ENCODE assay signal across 1 cellular context in the genomic region with DNA sequence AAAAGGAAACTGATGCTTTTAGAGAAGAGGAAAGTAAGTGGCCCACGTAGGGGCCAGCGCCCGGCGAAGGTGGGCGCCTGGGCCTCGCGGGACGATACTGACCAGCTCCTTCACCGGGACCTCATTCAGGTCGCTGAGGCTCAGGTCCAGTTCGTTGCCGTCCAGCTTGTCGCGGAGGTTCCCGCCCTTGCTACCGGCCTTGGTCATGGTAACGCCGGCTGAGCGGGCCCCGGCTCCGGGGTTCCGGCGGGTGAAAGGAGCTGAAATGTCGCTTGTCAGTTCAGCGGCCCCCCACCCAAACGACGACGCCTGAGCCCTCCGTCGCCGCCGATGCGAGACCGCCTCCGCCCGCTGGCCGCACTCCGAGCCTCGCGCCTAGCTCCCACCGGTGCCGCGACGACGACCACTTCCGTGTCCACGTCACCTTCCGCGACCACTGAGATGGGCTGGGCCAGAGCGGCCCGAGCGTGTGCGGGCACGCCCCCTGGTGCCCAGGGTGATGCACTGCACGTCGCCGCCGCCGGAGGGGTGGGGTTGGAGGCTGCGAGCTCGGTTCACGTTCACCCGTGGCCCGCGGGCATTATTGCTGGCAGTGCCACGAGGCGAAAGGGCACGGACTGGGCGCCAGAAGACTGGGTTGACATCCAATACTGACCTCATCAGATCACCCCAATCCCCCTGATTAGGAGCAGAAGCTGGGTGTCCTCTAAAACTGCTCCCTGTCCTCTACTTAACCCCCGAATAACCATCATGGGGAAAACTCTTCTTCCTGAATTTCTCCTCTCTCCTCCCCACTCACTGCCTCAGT.
TF ChIP-seq lines count a peak whose summit lies in the region.

TSS of gene LRRC59 (minus strand) at position 413 of the 808 bp plus-strand sequence. CDS start at position 207, 206 bp downstream.

TF ChIP-seq in HepG2, 621 proteins besides CTCF, POLR2A, EP300 and RAD21 (continued from another document and continues in another):
- TF ChIP-seq, protein P1, sequence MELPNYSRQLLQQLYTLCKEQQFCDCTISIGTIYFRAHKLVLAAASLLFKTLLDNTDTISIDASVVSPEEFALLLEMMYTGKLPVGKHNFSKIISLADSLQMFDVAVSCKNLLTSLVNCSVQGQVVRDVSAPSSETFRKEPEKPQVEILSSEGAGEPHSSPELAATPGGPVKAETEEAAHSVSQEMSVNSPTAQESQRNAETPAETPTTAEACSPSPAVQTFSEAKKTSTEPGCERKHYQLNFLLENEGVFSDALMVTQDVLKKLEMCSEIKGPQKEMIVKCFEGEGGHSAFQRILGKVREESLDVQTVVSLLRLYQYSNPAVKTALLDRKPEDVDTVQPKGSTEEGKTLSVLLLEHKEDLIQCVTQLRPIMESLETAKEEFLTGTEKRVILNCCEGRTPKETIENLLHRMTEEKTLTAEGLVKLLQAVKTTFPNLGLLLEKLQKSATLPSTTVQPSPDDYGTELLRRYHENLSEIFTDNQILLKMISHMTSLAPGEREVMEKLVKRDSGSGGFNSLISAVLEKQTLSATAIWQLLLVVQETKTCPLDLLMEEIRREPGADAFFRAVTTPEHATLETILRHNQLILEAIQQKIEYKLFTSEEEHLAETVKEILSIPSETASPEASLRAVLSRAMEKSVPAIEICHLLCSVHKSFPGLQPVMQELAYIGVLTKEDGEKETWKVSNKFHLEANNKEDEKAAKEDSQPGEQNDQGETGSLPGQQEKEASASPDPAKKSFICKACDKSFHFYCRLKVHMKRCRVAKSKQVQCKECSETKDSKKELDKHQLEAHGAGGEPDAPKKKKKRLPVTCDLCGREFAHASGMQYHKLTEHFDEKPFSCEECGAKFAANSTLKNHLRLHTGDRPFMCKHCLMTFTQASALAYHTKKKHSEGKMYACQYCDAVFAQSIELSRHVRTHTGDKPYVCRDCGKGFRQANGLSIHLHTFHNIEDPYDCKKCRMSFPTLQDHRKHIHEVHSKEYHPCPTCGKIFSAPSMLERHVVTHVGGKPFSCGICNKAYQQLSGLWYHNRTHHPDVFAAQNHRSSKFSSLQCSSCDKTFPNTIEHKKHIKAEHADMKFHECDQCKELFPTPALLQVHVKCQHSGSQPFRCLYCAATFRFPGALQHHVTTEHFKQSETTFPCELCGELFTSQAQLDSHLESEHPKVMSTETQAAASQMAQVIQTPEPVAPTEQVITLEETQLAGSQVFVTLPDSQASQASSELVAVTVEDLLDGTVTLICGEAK (IDR thresholded peaks at IDR 0.05), result no peak
- TF ChIP-seq, protein P1 (CRISPR knock-in tag; IDR thresholded peaks at IDR 0.05), result peak; percentile 95
- TF ChIP-seq, protein P2, sequence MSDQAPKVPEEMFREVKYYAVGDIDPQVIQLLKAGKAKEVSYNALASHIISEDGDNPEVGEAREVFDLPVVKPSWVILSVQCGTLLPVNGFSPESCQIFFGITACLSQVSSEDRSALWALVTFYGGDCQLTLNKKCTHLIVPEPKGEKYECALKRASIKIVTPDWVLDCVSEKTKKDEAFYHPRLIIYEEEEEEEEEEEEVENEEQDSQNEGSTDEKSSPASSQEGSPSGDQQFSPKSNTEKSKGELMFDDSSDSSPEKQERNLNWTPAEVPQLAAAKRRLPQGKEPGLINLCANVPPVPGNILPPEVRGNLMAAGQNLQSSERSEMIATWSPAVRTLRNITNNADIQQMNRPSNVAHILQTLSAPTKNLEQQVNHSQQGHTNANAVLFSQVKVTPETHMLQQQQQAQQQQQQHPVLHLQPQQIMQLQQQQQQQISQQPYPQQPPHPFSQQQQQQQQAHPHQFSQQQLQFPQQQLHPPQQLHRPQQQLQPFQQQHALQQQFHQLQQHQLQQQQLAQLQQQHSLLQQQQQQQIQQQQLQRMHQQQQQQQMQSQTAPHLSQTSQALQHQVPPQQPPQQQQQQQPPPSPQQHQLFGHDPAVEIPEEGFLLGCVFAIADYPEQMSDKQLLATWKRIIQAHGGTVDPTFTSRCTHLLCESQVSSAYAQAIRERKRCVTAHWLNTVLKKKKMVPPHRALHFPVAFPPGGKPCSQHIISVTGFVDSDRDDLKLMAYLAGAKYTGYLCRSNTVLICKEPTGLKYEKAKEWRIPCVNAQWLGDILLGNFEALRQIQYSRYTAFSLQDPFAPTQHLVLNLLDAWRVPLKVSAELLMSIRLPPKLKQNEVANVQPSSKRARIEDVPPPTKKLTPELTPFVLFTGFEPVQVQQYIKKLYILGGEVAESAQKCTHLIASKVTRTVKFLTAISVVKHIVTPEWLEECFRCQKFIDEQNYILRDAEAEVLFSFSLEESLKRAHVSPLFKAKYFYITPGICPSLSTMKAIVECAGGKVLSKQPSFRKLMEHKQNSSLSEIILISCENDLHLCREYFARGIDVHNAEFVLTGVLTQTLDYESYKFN (CRISPR knock-in tag; conservative IDR thresholded peaks at IDR 0.05), result peak; percentile 71
- TF ChIP-seq ARHGAP35 (CRISPR knock-in tag; IDR thresholded peaks at IDR 0.05; ENCODE audit: borderline replicate concordance) (peak; percentile 99), MZF1 (CRISPR knock-in tag; IDR thresholded peaks at IDR 0.05; ENCODE audit: borderline replicate concordance) (0 out of 2 replicates have a peak, but pooled peaks have one; percentile 45), PHB2 (IDR thresholded peaks at IDR 0.05; ENCODE audit: partially characterized antibody) (no peak), ATF7-NPFF (CRISPR knock-in tag; IDR thresholded peaks at IDR 0.05; ENCODE audit: low read depth) (peak; percentile 100), ZFP82 (CRISPR knock-in tag; IDR thresholded peaks at IDR 0.05; ENCODE audit: borderline replicate concordance) (peak; percentile 42; the same call in 1 of the 2 replicates), ZFP1 (CRISPR knock-in tag; IDR thresholded peaks at IDR 0.05) (peak; percentile 89; the same call in 1 of the 2 replicates), ZNF12 (CRISPR knock-in tag; IDR thresholded peaks at IDR 0.05) (peak; percentile 89), ZMYM3 (CRISPR knock-in tag; IDR thresholded peaks at IDR 0.05) (peak; percentile 95), ZNF484 (CRISPR knock-in tag; IDR thresholded peaks at IDR 0.05; ENCODE audit: borderline replicate concordance, low read depth) (no peak; the same call in 1 of the 2 replicates), MXD3 (CRISPR knock-in tag; IDR thresholded peaks at IDR 0.05) (peak; percentile 98), ZBTB42 (CRISPR knock-in tag; IDR thresholded peaks at IDR 0.05) (peak; percentile 87; the same call in 1 of the 2 replicates), JARID2 (CRISPR knock-in tag; IDR thresholded peaks at IDR 0.05; ENCODE audit: insufficient replicate concordance) (peak; percentile 92), RNF2 (conservative IDR thresholded peaks at IDR 0.05; ENCODE audit: low read depth) (peak; percentile 93), PLRG1 (conservative IDR thresholded peaks at IDR 0.05) (no peak), HNRNPK (IDR thresholded peaks at IDR 0.05; ENCODE audit: low read depth, low read length, poor library complexity, severe bottlenecking) (peak; percentile 87), ZZZ3 (CRISPR knock-in tag; IDR thresholded peaks at IDR 0.05; ENCODE audit: borderline replicate concordance) (peak; percentile 99), ZNF841 (CRISPR knock-in tag; IDR thresholded peaks at IDR 0.05; ENCODE audit: borderline replicate concordance) (peak; percentile 66; the same call in 1 of the 2 replicates), PCBP1 (IDR thresholded peaks at IDR 0.05; ENCODE audit: borderline replicate concordance, low read depth, low read length) (peak; percentile 94), SUZ12 (IDR thresholded peaks at IDR 0.05; ENCODE audit: low read depth, low read length) (no peak), MTA1 (CRISPR knock-in tag; IDR thresholded peaks at IDR 0.05; ENCODE audit: borderline replicate concordance) (peak; percentile 98), RFXANK (CRISPR knock-in tag; IDR thresholded peaks at IDR 0.05) (no peak), PRPF4 (IDR thresholded peaks at IDR 0.05; ENCODE audit: low read depth, low read length, poor library complexity, severe bottlenecking) (no peak), HMG20B (CRISPR knock-in tag; conservative IDR thresholded peaks at IDR 0.05) (peak; percentile 74; the same call in 1 of the 2 replicates)
- TF ChIP-seq, protein P3, sequence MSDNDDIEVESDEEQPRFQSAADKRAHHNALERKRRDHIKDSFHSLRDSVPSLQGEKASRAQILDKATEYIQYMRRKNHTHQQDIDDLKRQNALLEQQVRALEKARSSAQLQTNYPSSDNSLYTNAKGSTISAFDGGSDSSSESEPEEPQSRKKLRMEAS (IDR thresholded peaks at IDR 0.05), result peak; percentile 98
- TF ChIP-seq, protein P4, sequence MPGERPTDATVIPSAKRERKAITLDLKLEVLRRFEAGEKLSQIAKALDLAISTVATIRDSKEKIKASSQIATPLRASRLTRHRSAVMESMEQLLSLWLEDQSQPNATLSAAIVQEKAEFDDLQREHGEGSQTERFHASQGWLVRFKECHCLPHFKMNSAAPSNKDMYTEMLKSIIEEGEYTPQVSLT (CRISPR knock-in tag; IDR thresholded peaks at IDR 0.05; ENCODE audit: borderline replicate concordance, low read depth), result peak; percentile 90; the same call in 1 of the 2 replicates
- TF ChIP-seq, protein P5, sequence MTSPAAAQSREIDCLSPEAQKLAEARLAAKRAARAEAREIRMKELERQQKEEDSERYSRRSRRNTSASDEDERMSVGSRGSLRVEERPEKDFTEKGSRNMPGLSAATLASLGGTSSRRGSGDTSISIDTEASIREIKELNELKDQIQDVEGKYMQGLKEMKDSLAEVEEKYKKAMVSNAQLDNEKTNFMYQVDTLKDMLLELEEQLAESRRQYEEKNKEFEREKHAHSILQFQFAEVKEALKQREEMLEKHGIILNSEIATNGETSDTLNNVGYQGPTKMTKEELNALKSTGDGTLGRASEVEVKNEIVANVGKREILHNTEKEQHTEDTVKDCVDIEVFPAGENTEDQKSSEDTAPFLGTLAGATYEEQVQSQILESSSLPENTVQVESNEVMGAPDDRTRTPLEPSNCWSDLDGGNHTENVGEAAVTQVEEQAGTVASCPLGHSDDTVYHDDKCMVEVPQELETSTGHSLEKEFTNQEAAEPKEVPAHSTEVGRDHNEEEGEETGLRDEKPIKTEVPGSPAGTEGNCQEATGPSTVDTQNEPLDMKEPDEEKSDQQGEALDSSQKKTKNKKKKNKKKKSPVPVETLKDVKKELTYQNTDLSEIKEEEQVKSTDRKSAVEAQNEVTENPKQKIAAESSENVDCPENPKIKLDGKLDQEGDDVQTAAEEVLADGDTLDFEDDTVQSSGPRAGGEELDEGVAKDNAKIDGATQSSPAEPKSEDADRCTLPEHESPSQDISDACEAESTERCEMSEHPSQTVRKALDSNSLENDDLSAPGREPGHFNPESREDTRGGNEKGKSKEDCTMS (CRISPR knock-in tag; conservative IDR thresholded peaks at IDR 0.05), result no peak
- TF ChIP-seq, protein P6, sequence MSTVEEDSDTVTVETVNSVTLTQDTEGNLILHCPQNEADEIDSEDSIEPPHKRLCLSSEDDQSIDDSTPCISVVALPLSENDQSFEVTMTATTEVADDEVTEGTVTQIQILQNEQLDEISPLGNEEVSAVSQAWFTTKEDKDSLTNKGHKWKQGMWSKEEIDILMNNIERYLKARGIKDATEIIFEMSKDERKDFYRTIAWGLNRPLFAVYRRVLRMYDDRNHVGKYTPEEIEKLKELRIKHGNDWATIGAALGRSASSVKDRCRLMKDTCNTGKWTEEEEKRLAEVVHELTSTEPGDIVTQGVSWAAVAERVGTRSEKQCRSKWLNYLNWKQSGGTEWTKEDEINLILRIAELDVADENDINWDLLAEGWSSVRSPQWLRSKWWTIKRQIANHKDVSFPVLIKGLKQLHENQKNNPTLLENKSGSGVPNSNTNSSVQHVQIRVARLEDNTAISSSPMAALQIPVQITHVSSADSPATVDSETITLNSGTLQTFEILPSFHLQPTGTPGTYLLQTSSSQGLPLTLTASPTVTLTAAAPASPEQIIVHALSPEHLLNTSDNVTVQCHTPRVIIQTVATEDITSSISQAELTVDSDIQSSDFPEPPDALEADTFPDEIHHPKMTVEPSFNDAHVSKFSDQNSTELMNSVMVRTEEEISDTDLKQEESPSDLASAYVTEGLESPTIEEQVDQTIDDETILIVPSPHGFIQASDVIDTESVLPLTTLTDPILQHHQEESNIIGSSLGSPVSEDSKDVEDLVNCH (CRISPR knock-in tag; IDR thresholded peaks at IDR 0.05), result 0 out of 2 replicates have a peak, but pooled peaks have one; percentile 75
